In genomic region chr3:188021502-188022040, GRCh38 we compare ENCODE assay signal across 1 cellular context.
TF ChIP-seq lines count a peak whose summit lies in the region.

No MANE protein-coding gene starts in this region.

TF ChIP-seq in HepG2, 621 proteins besides CTCF, POLR2A, EP300 and RAD21 (continued from another document and continues in another):
- TF ChIP-seq ZZZ3 (CRISPR knock-in tag; IDR thresholded peaks at IDR 0.05; ENCODE audit: borderline replicate concordance) = no peak
- no peak for TF ChIP-seq ZNF615 (CRISPR knock-in tag; IDR thresholded peaks at IDR 0.05; ENCODE audit: borderline replicate concordance)
- TF ChIP-seq BCL3 (CRISPR knock-in tag; IDR thresholded peaks at IDR 0.05) = no peak
- TF ChIP-seq ZBTB42 (CRISPR knock-in tag; IDR thresholded peaks at IDR 0.05) = no peak
- no peak for TF ChIP-seq SMARCC2 (IDR thresholded peaks at IDR 0.05)
- TF ChIP-seq FOXJ3 (CRISPR knock-in tag; IDR thresholded peaks at IDR 0.05; ENCODE audit: borderline replicate concordance) = peak; percentile 86; the same call in 1 of the 2 replicates
- peak; percentile 36; the same call in 1 of the 2 replicates for TF ChIP-seq HNF4G (IDR thresholded peaks at IDR 0.05; ENCODE audit: borderline replicate concordance, low read depth, low read length)
- no peak for TF ChIP-seq HNF4G (CRISPR knock-in tag; IDR thresholded peaks at IDR 0.05; ENCODE audit: borderline replicate concordance, low read depth)
- TF ChIP-seq TCF12 (IDR thresholded peaks at IDR 0.05) = no peak
- TF ChIP-seq TCF12 (CRISPR knock-in tag; IDR thresholded peaks at IDR 0.05) = peak; percentile 35; the same call in 1 of the 2 replicates
- no peak; the same call in 1 of the 2 replicates for TF ChIP-seq ZBTB43 (CRISPR knock-in tag; conservative IDR thresholded peaks at IDR 0.05)
- TF ChIP-seq ZNF350 (CRISPR knock-in tag; IDR thresholded peaks at IDR 0.05; ENCODE audit: borderline replicate concordance, low read depth) = peak; percentile 67; the same call in 1 of the 2 replicates
- TF ChIP-seq FOXP1 (IDR thresholded peaks at IDR 0.05) = peak; percentile 36; the same call in 1 of the 2 replicates
- TF ChIP-seq FOXP1 (CRISPR knock-in tag; IDR thresholded peaks at IDR 0.05) = peak; percentile 89
- no peak for TF ChIP-seq ZNF577 (CRISPR knock-in tag; IDR thresholded peaks at IDR 0.05; ENCODE audit: borderline replicate concordance, low read depth)
- peak; percentile 84 for TF ChIP-seq SALL1 (CRISPR knock-in tag; IDR thresholded peaks at IDR 0.05)
- no peak for TF ChIP-seq KLF13 (CRISPR knock-in tag; IDR thresholded peaks at IDR 0.05)
- TF ChIP-seq ZNF562 (CRISPR knock-in tag; IDR thresholded peaks at IDR 0.05; ENCODE audit: borderline replicate concordance) = no peak
- TF ChIP-seq, protein P1, sequence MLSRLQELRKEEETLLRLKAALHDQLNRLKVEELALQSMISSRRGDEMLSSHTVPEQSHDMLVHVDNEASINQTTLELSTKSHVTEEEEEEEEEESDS (CRISPR knock-in tag; IDR thresholded peaks at IDR 0.05; ENCODE audit: borderline replicate concordance) = no peak
- TF ChIP-seq CHD2 (IDR thresholded peaks at IDR 0.05; ENCODE audit: low read depth, low read length) = no peak
- no peak for TF ChIP-seq KIAA2018 (CRISPR knock-in tag; IDR thresholded peaks at IDR 0.05; ENCODE audit: borderline replicate concordance)
- no peak for TF ChIP-seq ZNF766 (CRISPR knock-in tag; IDR thresholded peaks at IDR 0.05; ENCODE audit: borderline replicate concordance)
- TF ChIP-seq, protein P2, sequence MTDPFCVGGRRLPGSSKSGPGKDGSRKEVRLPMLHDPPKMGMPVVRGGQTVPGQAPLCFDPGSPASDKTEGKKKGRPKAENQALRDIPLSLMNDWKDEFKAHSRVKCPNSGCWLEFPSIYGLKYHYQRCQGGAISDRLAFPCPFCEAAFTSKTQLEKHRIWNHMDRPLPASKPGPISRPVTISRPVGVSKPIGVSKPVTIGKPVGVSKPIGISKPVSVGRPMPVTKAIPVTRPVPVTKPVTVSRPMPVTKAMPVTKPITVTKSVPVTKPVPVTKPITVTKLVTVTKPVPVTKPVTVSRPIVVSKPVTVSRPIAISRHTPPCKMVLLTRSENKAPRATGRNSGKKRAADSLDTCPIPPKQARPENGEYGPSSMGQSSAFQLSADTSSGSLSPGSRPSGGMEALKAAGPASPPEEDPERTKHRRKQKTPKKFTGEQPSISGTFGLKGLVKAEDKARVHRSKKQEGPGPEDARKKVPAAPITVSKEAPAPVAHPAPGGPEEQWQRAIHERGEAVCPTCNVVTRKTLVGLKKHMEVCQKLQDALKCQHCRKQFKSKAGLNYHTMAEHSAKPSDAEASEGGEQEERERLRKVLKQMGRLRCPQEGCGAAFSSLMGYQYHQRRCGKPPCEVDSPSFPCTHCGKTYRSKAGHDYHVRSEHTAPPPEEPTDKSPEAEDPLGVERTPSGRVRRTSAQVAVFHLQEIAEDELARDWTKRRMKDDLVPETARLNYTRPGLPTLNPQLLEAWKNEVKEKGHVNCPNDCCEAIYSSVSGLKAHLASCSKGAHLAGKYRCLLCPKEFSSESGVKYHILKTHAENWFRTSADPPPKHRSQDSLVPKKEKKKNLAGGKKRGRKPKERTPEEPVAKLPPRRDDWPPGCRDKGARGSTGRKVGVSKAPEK (CRISPR knock-in tag; IDR thresholded peaks at IDR 0.05; ENCODE audit: borderline replicate concordance) = no peak
- TF ChIP-seq ZNF121 (CRISPR knock-in tag; IDR thresholded peaks at IDR 0.05) = no peak
- TF ChIP-seq KLF12 (CRISPR knock-in tag; IDR thresholded peaks at IDR 0.05; ENCODE audit: borderline replicate concordance) = no peak; the same call in 1 of the 2 replicates
- peak; percentile 63; the same call in 1 of the 2 replicates for TF ChIP-seq ZNF264 (CRISPR knock-in tag; IDR thresholded peaks at IDR 0.05)
- no peak for TF ChIP-seq BHLHE40 (IDR thresholded peaks at IDR 0.05; ENCODE audit: low read length)
- peak; percentile 27; the same call in 1 of the 2 replicates for TF ChIP-seq ZNF292 (CRISPR knock-in tag; IDR thresholded peaks at IDR 0.05; ENCODE audit: borderline replicate concordance, low read depth)
- TF ChIP-seq NFRKB (IDR thresholded peaks at IDR 0.05) = no peak
- no peak for TF ChIP-seq ATRX (CRISPR knock-in tag; IDR thresholded peaks at IDR 0.05; ENCODE audit: borderline replicate concordance)
- no peak for TF ChIP-seq ZNF280B (CRISPR knock-in tag; IDR thresholded peaks at IDR 0.05; ENCODE audit: borderline replicate concordance)
- TF ChIP-seq RFXANK (CRISPR knock-in tag; IDR thresholded peaks at IDR 0.05) = no peak
- TF ChIP-seq TFDP1 (CRISPR knock-in tag; IDR thresholded peaks at IDR 0.05; ENCODE audit: borderline replicate concordance) = no peak
- TF ChIP-seq ZNF761 (CRISPR knock-in tag; conservative IDR thresholded peaks at IDR 0.05) = no peak
- no peak; the same call in 1 of the 2 replicates for TF ChIP-seq ZHX1 (CRISPR knock-in tag; IDR thresholded peaks at IDR 0.05; ENCODE audit: low read depth)
- no peak for TF ChIP-seq NCOR1 (IDR thresholded peaks at IDR 0.05; ENCODE audit: borderline replicate concordance, low read length)
- TF ChIP-seq CEBPG (CRISPR knock-in tag; IDR thresholded peaks at IDR 0.05) = peak; percentile 62
- TF ChIP-seq SYNCRIP (IDR thresholded peaks at IDR 0.05; ENCODE audit: insufficient read depth, low read depth, low read length) = no peak
- TF ChIP-seq SALL2 (CRISPR knock-in tag; IDR thresholded peaks at IDR 0.05) = peak; percentile 82; the same call in 1 of the 2 replicates
- TF ChIP-seq ZNF878 (CRISPR knock-in tag; IDR thresholded peaks at IDR 0.05) = no peak
- no peak for TF ChIP-seq XBP1 (CRISPR knock-in tag; IDR thresholded peaks at IDR 0.05)
- peak; percentile 48; the same call in 1 of the 2 replicates for TF ChIP-seq IRF2 (CRISPR knock-in tag; IDR thresholded peaks at IDR 0.05)
- no peak for TF ChIP-seq ZNF703 (CRISPR knock-in tag; IDR thresholded peaks at IDR 0.05; ENCODE audit: borderline replicate concordance)
